ENCODE assay signal across 10 cellular contexts in genomic region chr16:81553080-81553813, GRCh38.
A peak's percentile ranks its signal among the peaks of the same experiment; 100 is the strongest.
DNase-seq lines count a peak whose midpoint lies in the region; ATAC-seq and TF ChIP-seq lines count a peak whose summit lies in the region.
"Had no signal": no experiment of that assay in that cellular context is flagged by ENCODE, and none has a peak within 500 bp of the region (broad histone marks: within the 10 kb centered on the region; RNA-seq: fewer than 3 reads in every experiment).

No MANE protein-coding gene starts in this region.

- no peaks in the 10 kb centered on the region for H3K27me3 Mint-ChIP-seq in activated T-helper 2 cell treated with anti-CD3 and anti-CD28 coated beads, Interferon-gamma antibody, Interleukin-2, Interleukin-4, amounts not matched to agents 10 μg/mL and 5 μg/mL and 100 μg/mL, durations not matched to agents 14 hours and 24 hours and 36 hours (ENCODE audit: low read depth)
- H3K27me3 Mint-ChIP-seq: activated CD4-positive, alpha-beta T cell treated with anti-CD3 and anti-CD28 coated beads, Interleukin-2, amount 10 ng/mL, durations not matched to agents 24 days and 14 days; activated naive CD8-positive, alpha-beta T cell treated with anti-CD3 and anti-CD28 coated beads, Interleukin-2, amount 50 U/mL, for 24 hours had no signal

- H3K36me3 ChIP-seq in RWPE2 (ENCODE audit: low read depth) = peaks cover 13% of the 10 kb centered on the region
- no peaks in the 10 kb centered on the region for H3K36me3 ChIP-seq in esophagus squamous epithelium
- no peaks in the 10 kb centered on the region for H3K36me3 ChIP-seq in muscle layer of colon (ENCODE audit: insufficient read depth, low read length)
- no peaks in the 10 kb centered on the region for H3K36me3 ChIP-seq in upper lobe of left lung

- TF ChIP-seq CTCF in RWPE2 (IDR thresholded peaks at IDR 0.05; ENCODE audit: poor library complexity, severe bottlenecking) (no peak), esophagus squamous epithelium (IDR thresholded peaks at IDR 0.05) (no peak), upper lobe of left lung (IDR thresholded peaks at IDR 0.05) (no peak)

- H3K36me3 Mint-ChIP-seq in activated T-helper 2 cell treated with anti-CD3 and anti-CD28 coated beads, Interferon-gamma antibody, Interleukin-2, Interleukin-4, amounts not matched to agents 10 μg/mL and 5 μg/mL and 100 μg/mL, durations not matched to agents 14 hours and 24 hours and 36 hours (ENCODE audit: low read depth) = peaks cover 3% of the 10 kb centered on the region

- intact Hi-C loops in esophagus squamous epithelium (cut with DNase I) = no loop called here
- intact Hi-C loops in activated T-helper 2 cell treated with anti-CD3 and anti-CD28 coated beads, Interferon-gamma antibody, Interleukin-2, Interleukin-4, amounts not matched to agents 10 μg/mL and 5 μg/mL and 100 μg/mL, durations not matched to agents 14 hours and 24 hours and 36 hours (cut with micrococcal nuclease) = no loop called here

- H3K4me3 ChIP-seq in RWPE2 (ENCODE audit: severe bottlenecking) = no peak overlapping the region
- peak overlapping the region in 1 of 4 donors; percentile 25 for H3K4me3 ChIP-seq in esophagus squamous epithelium
- H3K4me3 ChIP-seq in muscle layer of colon (ENCODE audit: low read depth in 1 of 2, low read length in 2 of 2) = peak overlapping the region; percentile 24 to 37
- H3K4me3 ChIP-seq in upper lobe of left lung = no peak overlapping the region

- H3K4me1 ChIP-seq in RWPE2 (ENCODE audit: insufficient read depth, poor library complexity, severe bottlenecking) (peaks cover 21% of the 10 kb centered on the region), esophagus squamous epithelium (peaks cover 26 to 92% (median 42%) of the 10 kb centered on the region in 3 donors), muscle layer of colon (ENCODE audit: insufficient read depth, low read length) (peaks cover 16% of the 10 kb centered on the region), upper lobe of left lung (peaks cover 42 to 76% (median 59%) of the 10 kb centered on the region in 4 donors)

- H3K4me3 Mint-ChIP-seq in activated T-helper 2 cell treated with anti-CD3 and anti-CD28 coated beads, Interferon-gamma antibody, Interleukin-2, Interleukin-4, amounts not matched to agents 10 μg/mL and 5 μg/mL and 100 μg/mL, durations not matched to agents 14 hours and 24 hours and 36 hours (ENCODE audit: low read depth) = no peak overlapping the region
- H3K4me3 Mint-ChIP-seq: activated CD4-positive, alpha-beta T cell treated with anti-CD3 and anti-CD28 coated beads, Interleukin-2, amount 10 ng/mL, durations not matched to agents 24 days and 14 days; activated naive CD8-positive, alpha-beta T cell treated with anti-CD3 and anti-CD28 coated beads, Interleukin-2, amount 50 U/mL, for 24 hours had no signal

- no peak overlapping the region for H3K27ac Mint-ChIP-seq in activated T-helper 2 cell treated with anti-CD3 and anti-CD28 coated beads, Interferon-gamma antibody, Interleukin-2, Interleukin-4, amounts not matched to agents 10 μg/mL and 5 μg/mL and 100 μg/mL, durations not matched to agents 14 hours and 24 hours and 36 hours

- no peak for ATAC-seq in RWPE2 (ENCODE audit: low read depth)
- ATAC-seq in upper lobe of left lung (ENCODE audit: low FRiP score in 2 of 2) = no peak
- ATAC-seq: activated naive CD8-positive, alpha-beta T cell treated with anti-CD3 and anti-CD28 coated beads, Interleukin-2, amount 50 U/mL, for 24 hours had no signal

- H3K9me3 Mint-ChIP-seq in activated T-helper 2 cell treated with anti-CD3 and anti-CD28 coated beads, Interferon-gamma antibody, Interleukin-2, Interleukin-4, amounts not matched to agents 10 μg/mL and 5 μg/mL and 100 μg/mL, durations not matched to agents 14 hours and 24 hours and 36 hours = no peaks in the 10 kb centered on the region
- H3K9me3 Mint-ChIP-seq: activated CD4-positive, alpha-beta T cell treated with anti-CD3 and anti-CD28 coated beads, Interleukin-2, amount 10 ng/mL, durations not matched to agents 24 days and 14 days; activated naive CD8-positive, alpha-beta T cell treated with anti-CD3 and anti-CD28 coated beads, Interleukin-2, amount 50 U/mL, for 24 hours had no signal

- no peak for TF ChIP-seq POLR2A in esophagus squamous epithelium (IDR thresholded peaks at IDR 0.05)
- no peak for TF ChIP-seq POLR2A in upper lobe of left lung (IDR thresholded peaks at IDR 0.05)

- 13 to 31% methylated on average over 13 to 18 of the region's 22 CpGs for WGBS in esophagus squamous epithelium, 2 donors
- whole genome bisulfite sequencing in upper lobe of left lung, 2 donors = 57 to 61% methylated on average over 18 to 22 of the region's 22 CpGs

- H3K4me1 Mint-ChIP-seq in activated T-helper 2 cell treated with anti-CD3 and anti-CD28 coated beads, Interferon-gamma antibody, Interleukin-2, Interleukin-4, amounts not matched to agents 10 μg/mL and 5 μg/mL and 100 μg/mL, durations not matched to agents 14 hours and 24 hours and 36 hours (ENCODE audit: low read depth) = peaks cover 39% of the 10 kb centered on the region

- no peak overlapping the region for H3K9ac ChIP-seq in muscle layer of colon (ENCODE audit: low read length)

- H3K9me3 ChIP-seq in RWPE2 (ENCODE audit: severe bottlenecking) = no peaks in the 10 kb centered on the region
- no peaks in the 10 kb centered on the region for H3K9me3 ChIP-seq in esophagus squamous epithelium
- H3K9me3 ChIP-seq in muscle layer of colon (ENCODE audit: low read length) = no peaks in the 10 kb centered on the region
- H3K9me3 ChIP-seq in upper lobe of left lung = no peaks in the 10 kb centered on the region

- H3K27me3 ChIP-seq in RWPE2 (ENCODE audit: insufficient read depth, poor library complexity, severe bottlenecking) (no peaks in the 10 kb centered on the region), esophagus squamous epithelium (no peaks in the 10 kb centered on the region), muscle layer of colon (ENCODE audit: control insufficient read depth in 1 of 2, insufficient read depth in 2 of 2, low read length in 2 of 2) (no peaks in the 10 kb centered on the region), upper lobe of left lung (no peaks in the 10 kb centered on the region)

- peak overlapping the region; percentile 36 for H3K27ac ChIP-seq in RWPE2 (ENCODE audit: poor library complexity, severe bottlenecking)
- peak overlapping the region; percentile 63 to 82 (median 76) for H3K27ac ChIP-seq in esophagus squamous epithelium
- peak overlapping the region; percentile 49 for H3K27ac ChIP-seq in muscle layer of colon (ENCODE audit: low read depth, low read length)
- peak overlapping the region; percentile 26 to 78 (median 50) for H3K27ac ChIP-seq in upper lobe of left lung

- TF ChIP-seq EP300 in upper lobe of left lung (IDR thresholded peaks at IDR 0.05) = no peak

- DNase-seq in RWPE2 (ENCODE audit: low spot score) (no peak), esophagus squamous epithelium (lab: John Stamatoyannopoulos, UW) (no peak), upper lobe of left lung (no peak), amniotic stem cell (lab: John Stamatoyannopoulos, UW) (no peak), SK-N-DZ (ENCODE audit: low spot score) (no peak)
- no peak for DNase-seq in activated T-helper 2 cell treated with anti-CD3 and anti-CD28 coated beads, Interferon-gamma antibody, Interleukin-2, Interleukin-4, amounts not matched to agents 10 μg/mL and 5 μg/mL and 100 μg/mL, durations not matched to agents 14 hours and 24 hours and 36 hours (ENCODE audit: low spot score)
- DNase-seq: activated CD4-positive, alpha-beta T cell treated with anti-CD3 and anti-CD28 coated beads, Interleukin-2, amount 10 ng/mL, durations not matched to agents 24 days and 14 days; activated naive CD8-positive, alpha-beta T cell treated with anti-CD3 and anti-CD28 coated beads, Interleukin-2, amount 50 U/mL, for 24 hours; SHP77 treated with DMSO at 0.1 percent for 48 hours had no signal

Comparison
In these comparisons a context has a peak if more than half of its experiments do, and no peak if none do; other contexts are left out.
1. H3K4me3 ChIP-seq: peak in muscle layer of colon (2 of 2); none in RWPE2 (single experiment) and upper lobe of left lung (0 of 4).
2. Peak in every context shown above with its lines, with median percentiles within 50 percentile points of each other: H3K27ac ChIP-seq.